10 cellular contexts compared by ENCODE assay signal in the genomic region with DNA sequence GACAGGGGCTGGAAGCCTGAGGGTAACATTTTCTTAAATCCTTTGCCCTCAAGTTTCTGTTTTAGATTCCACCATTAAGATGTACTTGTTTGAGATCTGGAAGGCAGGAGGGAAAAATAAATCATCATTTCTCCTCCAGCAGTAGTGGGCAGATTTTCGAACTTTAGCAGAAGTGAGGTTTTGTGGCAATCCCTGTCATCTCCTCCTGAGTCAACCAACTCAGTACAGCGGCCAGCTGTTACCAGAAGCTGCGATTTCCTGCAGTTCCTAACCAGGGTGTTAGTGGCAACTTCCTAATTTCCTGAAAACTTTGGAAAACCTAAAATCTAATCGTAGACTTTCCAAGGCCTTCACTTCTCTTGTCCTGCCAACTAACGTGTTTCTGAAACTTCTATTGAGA.
A peak's percentile ranks its signal among the peaks of the same experiment; 100 is the strongest.
DNase-seq lines count a peak whose midpoint lies in the region; ATAC-seq lines count a peak whose summit lies in the region.
"Had no signal": no experiment of that assay in that cellular context is flagged by ENCODE, and none has a peak within 500 bp of the region (broad histone marks: within the 10 kb centered on the region; RNA-seq: fewer than 3 reads in every experiment).

No MANE protein-coding gene starts in this region.

- peak overlapping the region; percentile 50 for H3K4me3 Mint-ChIP-seq in activated T-helper 1 cell treated with anti-CD3 and anti-CD28 coated beads, Interleukin-12 subunit alpha, Interleukin-12 subunit beta, Interleukin-2, Interleukin-4 antibody, amounts not matched to agents 30 ng/mL and 10 ng/mL and 1 ng/mL, durations not matched to agents 14 hours and 24 hours and 36 hours

- peak; percentile 65 for ATAC-seq in HG02885 (IDR thresholded peaks at IDR 0.05; ENCODE audit: poor library complexity, unreplicated experiment)
- peak; percentile 69 for ATAC-seq in stimulated activated naive CD8-positive, alpha-beta T cell treated with anti-CD3 and anti-CD28 coated beads, Interleukin-15, Interleukin-2, amounts not matched to agents 100 U/mL and 50 U/mL, for 24 hours
- ATAC-seq: gastrocnemius medialis had no signal

- peaks cover 39% of the 10 kb centered on the region for H3K4me1 Mint-ChIP-seq in activated T-helper 1 cell treated with anti-CD3 and anti-CD28 coated beads, Interleukin-12 subunit alpha, Interleukin-12 subunit beta, Interleukin-2, Interleukin-4 antibody, amounts not matched to agents 30 ng/mL and 10 ng/mL and 1 ng/mL, durations not matched to agents 14 hours and 24 hours and 36 hours (ENCODE audit: low read depth)

- peak overlapping the region; percentile 81 for H3K27ac Mint-ChIP-seq in activated T-helper 1 cell treated with anti-CD3 and anti-CD28 coated beads, Interleukin-12 subunit alpha, Interleukin-12 subunit beta, Interleukin-2, Interleukin-4 antibody, amounts not matched to agents 30 ng/mL and 10 ng/mL and 1 ng/mL, durations not matched to agents 14 hours and 24 hours and 36 hours

- peaks cover 1% of the 10 kb centered on the region for H3K36me3 Mint-ChIP-seq in activated T-helper 1 cell treated with anti-CD3 and anti-CD28 coated beads, Interleukin-12 subunit alpha, Interleukin-12 subunit beta, Interleukin-2, Interleukin-4 antibody, amounts not matched to agents 30 ng/mL and 10 ng/mL and 1 ng/mL, durations not matched to agents 14 hours and 24 hours and 36 hours (ENCODE audit: low read depth)

- H3K27me3 Mint-ChIP-seq in activated T-helper 1 cell treated with anti-CD3 and anti-CD28 coated beads, Interleukin-12 subunit alpha, Interleukin-12 subunit beta, Interleukin-2, Interleukin-4 antibody, amounts not matched to agents 30 ng/mL and 10 ng/mL and 1 ng/mL, durations not matched to agents 14 hours and 24 hours and 36 hours (ENCODE audit: insufficient read depth): peaks cover 2% of the 10 kb centered on the region

- intact Hi-C loops in activated T-helper 1 cell treated with anti-CD3 and anti-CD28 coated beads, Interleukin-12 subunit alpha, Interleukin-12 subunit beta, Interleukin-2, Interleukin-4 antibody, amounts not matched to agents 30 ng/mL and 10 ng/mL and 1 ng/mL, durations not matched to agents 14 hours and 24 hours and 36 hours (cut with micrococcal nuclease): loop anchor here (1.0 to 5.0 kb wide), 4 partner anchors 30 to 244 kb away; no protein-coding TSS in a partner anchor

- H3K9me3 Mint-ChIP-seq in activated T-helper 1 cell treated with anti-CD3 and anti-CD28 coated beads, Interleukin-12 subunit alpha, Interleukin-12 subunit beta, Interleukin-2, Interleukin-4 antibody, amounts not matched to agents 30 ng/mL and 10 ng/mL and 1 ng/mL, durations not matched to agents 14 hours and 24 hours and 36 hours: peaks cover 11% of the 10 kb centered on the region

- DNase-seq in stimulated activated CD4-positive, alpha-beta T cell treated with anti-CD3 and anti-CD28 coated beads, Interleukin-15, amount 100 ng/mL, for 24 hours: peak; percentile 41
- no peak for DNase-seq in stimulated activated CD4-positive, alpha-beta T cell treated with anti-CD3 and anti-CD28 coated beads, Interleukin-4, amount 100 ng/mL, for 1 hour
- DNase-seq in activated T-helper 1 cell treated with anti-CD3 and anti-CD28 coated beads, Interleukin-12 subunit alpha, Interleukin-12 subunit beta, Interleukin-2, Interleukin-4 antibody, amounts not matched to agents 30 ng/mL and 10 ng/mL and 1 ng/mL, durations not matched to agents 14 hours and 24 hours and 36 hours (ENCODE audit: low spot score): no peak
- peak; percentile 8 for DNase-seq in stimulated activated naive CD8-positive, alpha-beta T cell treated with anti-CD3 and anti-CD28 coated beads, Interleukin-15, Interleukin-2, amounts not matched to agents 100 U/mL and 50 U/mL, for 24 hours
- DNase-seq in SIG-M5 (lab: John Stamatoyannopoulos, UW): no peak
- no peak for DNase-seq in NCI-H1417 (lab: John Stamatoyannopoulos, UW)
- no peak for DNase-seq in amygdala (lab: John Stamatoyannopoulos, UW)
- DNase-seq: gastrocnemius medialis, small intestine had no signal

Comparison
In these comparisons a context has a peak if more than half of its experiments do, and no peak if none do; other contexts are left out.
1. DNase-seq: peak in stimulated activated CD4-positive, alpha-beta T cell treated with anti-CD3 and anti-CD28 coated beads, Interleukin-15, amount 100 ng/mL, for 24 hours (single experiment) and stimulated activated naive CD8-positive, alpha-beta T cell treated with anti-CD3 and anti-CD28 coated beads, Interleukin-15, Interleukin-2, amounts not matched to agents 100 U/mL and 50 U/mL, for 24 hours (single experiment); none in stimulated activated CD4-positive, alpha-beta T cell treated with anti-CD3 and anti-CD28 coated beads, Interleukin-4, amount 100 ng/mL, for 1 hour (single experiment), activated T-helper 1 cell treated with anti-CD3 and anti-CD28 coated beads, Interleukin-12 subunit alpha, Interleukin-12 subunit beta, Interleukin-2, Interleukin-4 antibody, amounts not matched to agents 30 ng/mL and 10 ng/mL and 1 ng/mL, durations not matched to agents 14 hours and 24 hours and 36 hours (single experiment), SIG-M5 (single experiment), NCI-H1417 (0 of 3) and amygdala (0 of 56).